8 cellular contexts compared by ENCODE assay signal in genomic region chr1:23800396-23801337, GRCh38. TPM values are rescaled to one million over a fixed set of nuclear protein-coding genes. Genes with fewer than 3 reads are reported as not detected.
DNase-seq lines count a peak whose midpoint lies in the region; ATAC-seq and TF ChIP-seq lines count a peak whose summit lies in the region.

Gene GALE (minus strand): TSS chr1:23800754. CDS start chr1:23799007, 1,747 bp downstream.

- H4K20me1 ChIP-seq in fibroblast of lung (ENCODE audit: control insufficient read depth, extremely low read depth, insufficient read depth, low read length) = no peaks in the 10 kb centered on the region

- no peaks in the 10 kb centered on the region for H3K79me2 ChIP-seq in fibroblast of lung (ENCODE audit: control insufficient read depth, insufficient read depth, low read length)

- DNase-seq in DMS53 (lab: John Stamatoyannopoulos, UW) = peak; percentile 99
- peak; percentile 65 for DNase-seq in LNCaP clone FGC (ENCODE audit: low read depth)
- DNase-seq in RWPE1 (ENCODE audit: low spot score) = peak; percentile 93
- DNase-seq in fibroblast of lung (ENCODE audit: low read depth in 2 of 2) = peak; percentile 94 to 95
- peak; percentile 93 for DNase-seq in natural killer cell
- peak; percentile 90 to 95 (median 94) for DNase-seq in stimulated activated naive CD4-positive, alpha-beta T cell (lab: John Stamatoyannopoulos, UW)

- no peaks in the 10 kb centered on the region for H3K9me3 ChIP-seq in fibroblast of lung (ENCODE audit: control insufficient read depth, insufficient read depth, low read depth, low read length)

- CTCF ChIA-PET in RWPE1 (lab: Yijun Ruan, JAX) = interaction anchor here (0.6 to 2.3 kb wide), 4 partner anchors 9 to 355 kb away, joined by 3 to 13 read pairs (median 4); no protein-coding TSS in a partner anchor

- H3K27ac Mint-ChIP-seq in activated T-helper 17 cell treated with anti-CD3 and anti-CD28 coated beads, Interleukin-2, amount 50 U/mL, for 72 hours = peak within 1 kb of the TSS; percentile 93
- H3K27ac Mint-ChIP-seq in natural killer cell = peak within 1 kb of the TSS; percentile 85 to 92

- peak within 1 kb of the TSS; percentile 70 for H2AFZ ChIP-seq in fibroblast of lung (ENCODE audit: low read length)

- no peak for TF ChIP-seq CTCF in LNCaP clone FGC (IDR thresholded peaks at IDR 0.05; ENCODE audit: control insufficient read depth, extremely low read depth, insufficient read depth)
- TF ChIP-seq CTCF in RWPE1 (conservative IDR thresholded peaks at IDR 0.05; ENCODE audit: low read depth) = no peak
- no peak for TF ChIP-seq CTCF in fibroblast of lung (conservative IDR thresholded peaks at IDR 0.05 in 1 of 2, IDR thresholded peaks at IDR 0.05 in 1 of 2; ENCODE audit: low read depth in 1 of 2, low read length in 2 of 2)
- TF ChIP-seq CTCF in natural killer cell (IDR thresholded peaks at IDR 0.05) = no peak

- no peaks in the 10 kb centered on the region for H3K27me3 ChIP-seq in fibroblast of lung (ENCODE audit: control insufficient read depth, insufficient read depth, low read length)

- peaks cover 62% of the 10 kb centered on the region for H3K36me3 Mint-ChIP-seq in activated T-helper 17 cell treated with anti-CD3 and anti-CD28 coated beads, Interleukin-2, amount 50 U/mL, for 72 hours (ENCODE audit: low read depth)
- no peaks in the 10 kb centered on the region for H3K36me3 Mint-ChIP-seq in natural killer cell

- H3K9me3 Mint-ChIP-seq in activated T-helper 17 cell treated with anti-CD3 and anti-CD28 coated beads, Interleukin-2, amount 50 U/mL, for 72 hours = no peaks in the 10 kb centered on the region
- no peaks in the 10 kb centered on the region for H3K9me3 Mint-ChIP-seq in natural killer cell

- peak within 1 kb of the TSS; percentile 98 for H3K27ac ChIP-seq in RWPE1
- peak within 1 kb of the TSS; percentile 63 for H3K27ac ChIP-seq in fibroblast of lung (ENCODE audit: insufficient read depth, low read length)

- peak within 1 kb of the TSS; percentile 77 for H3K9ac ChIP-seq in fibroblast of lung (ENCODE audit: insufficient read depth, low read length)

- H3K4me1 ChIP-seq in fibroblast of lung (ENCODE audit: control insufficient read depth, extremely low read depth, insufficient read depth, low read length) = peaks cover 8% of the 10 kb centered on the region

- H3K36me3 ChIP-seq in fibroblast of lung (ENCODE audit: control insufficient read depth, insufficient read depth, low read length) = peaks cover 13% of the 10 kb centered on the region

- no peaks in the 10 kb centered on the region for H3K27me3 Mint-ChIP-seq in activated T-helper 17 cell treated with anti-CD3 and anti-CD28 coated beads, Interleukin-2, amount 50 U/mL, for 72 hours
- H3K27me3 Mint-ChIP-seq in natural killer cell (ENCODE audit: low read depth in 2 of 2) = no peaks in the 10 kb centered on the region

- ATAC-seq in GM21825 (IDR thresholded peaks at IDR 0.05; ENCODE audit: unreplicated experiment) (peak; percentile 71), natural killer cell (peak; percentile 92 to 98 (median 93))
- ATAC-seq in activated T-helper 17 cell treated with anti-CD3 and anti-CD28 coated beads, Interleukin-2, amount 50 U/mL, for 72 hours (replicated peaks) = peak; percentile 90

- intact Hi-C loops in natural killer cell (cut with micrococcal nuclease) = loop anchor here (1.0 to 2.0 kb wide), 2 partner anchors 25 to 68 kb away; partner anchors contain the start of genes FUCA1 and HMGCL

- H3K4me1 Mint-ChIP-seq in activated T-helper 17 cell treated with anti-CD3 and anti-CD28 coated beads, Interleukin-2, amount 50 U/mL, for 72 hours = peaks cover 8% of the 10 kb centered on the region
- peaks cover 16 to 29% of the 10 kb centered on the region in 2 donors for H3K4me1 Mint-ChIP-seq in natural killer cell

- H3K4me3 Mint-ChIP-seq in activated T-helper 17 cell treated with anti-CD3 and anti-CD28 coated beads, Interleukin-2, amount 50 U/mL, for 72 hours = peak within 1 kb of the TSS; percentile 93
- H3K4me3 Mint-ChIP-seq in natural killer cell = peak within 1 kb of the TSS; percentile 94

- POLR2A ChIA-PET in RWPE1 (lab: Yijun Ruan, JAX; ENCODE audit: low non-redundant PET) = interaction anchor here (1.2 to 2.9 kb wide), 4 partner anchors 9 to 21 kb away, joined by 3 to 15 read pairs (median 6); no protein-coding TSS in a partner anchor

- H3K4me2 ChIP-seq in fibroblast of lung (ENCODE audit: extremely low read depth, insufficient read depth, low read length) = peak within 1 kb of the TSS; percentile 100

- H3K4me3 ChIP-seq in LNCaP clone FGC (ENCODE audit: low read depth, low read length) = peak within 1 kb of the TSS; percentile 68
- H3K4me3 ChIP-seq in fibroblast of lung (replicated peaks in 1 of 4; ENCODE audit: control extremely low read depth in 1 of 4, insufficient read depth in 1 of 4, low read depth in 3 of 4, low read length in 4 of 4) = peak within 1 kb of the TSS; percentile 51 to 89 (median 78)

RNA-seq across cellular contexts. Expression of gene GALE, which starts in this region (rescaled TPM):
- total RNA-seq in activated T-helper 17 cell treated with anti-CD3 and anti-CD28 coated beads, Interleukin-2, amount 50 U/mL, for 72 hours = 10 to 100 TPM; 56.6 to 57.1 TPM
- 14.1 and 16.0 TPM in 2 replicates for total RNA-seq in fibroblast of lung
- 11.9 and 19.6 TPM in 2 replicates for polyA plus RNA-seq in fibroblast of lung
- 12.2 and 24.4 TPM in 2 replicates for polyA plus RNA-seq in fibroblast of lung (2012)
- 14.2 and 23.2 TPM in 2 replicates for polyA minus RNA-seq in fibroblast of lung (ENCODE audit: low replicate concordance)
- 10 to 100 TPM; 12.8 to 20.3 (median 14.6) TPM for total RNA-seq in natural killer cell

Comparison
In these comparisons a context has a peak if more than half of its experiments do, and no peak if none do; other contexts are left out.
1. Peak in every context shown above with its lines: DNase-seq, ATAC-seq, H3K4me3 ChIP-seq and H3K27ac ChIP-seq.